ENCODE assay signal across 8 cellular contexts in the genomic region with DNA sequence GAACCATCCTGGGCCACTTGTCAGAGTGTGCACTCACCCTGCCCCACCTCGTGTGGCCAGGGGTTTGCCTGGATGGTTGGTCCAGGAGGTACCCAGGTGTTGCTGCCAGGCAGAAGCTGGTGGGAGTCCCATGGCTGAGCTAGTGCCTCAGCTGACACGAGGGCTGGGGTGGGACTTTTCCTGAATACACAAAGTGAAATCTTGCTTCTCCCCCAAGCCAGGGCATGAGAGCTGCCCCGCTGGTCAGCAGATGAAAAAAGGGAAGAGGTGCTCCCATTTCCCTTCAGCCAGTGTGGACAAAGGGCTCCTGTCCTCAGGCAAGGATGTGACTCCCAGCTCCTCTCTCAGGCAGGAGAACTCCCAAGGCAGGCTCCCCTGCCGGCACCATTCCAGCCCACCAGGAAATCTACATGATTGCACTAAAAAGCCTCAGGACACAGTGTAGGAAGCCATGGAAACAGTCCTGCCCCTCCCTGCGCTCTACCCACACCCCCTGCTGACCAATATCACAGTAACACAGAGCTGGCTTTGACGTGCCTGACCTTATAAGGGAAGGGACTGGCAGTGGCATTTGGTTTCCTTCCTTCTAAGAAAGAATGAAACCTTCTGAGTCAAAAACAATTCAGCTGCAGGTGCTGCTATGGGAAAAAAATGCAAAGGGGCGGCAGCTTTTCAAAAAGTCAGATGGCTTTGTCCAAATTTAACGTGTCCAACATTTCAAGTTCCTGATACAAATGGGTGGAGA. TPM values are rescaled to one million over a fixed set of nuclear protein-coding genes. Genes with fewer than 3 reads are reported as not detected.
A peak's percentile ranks its signal among the peaks of the same experiment; 100 is the strongest.
DNase-seq lines count a peak whose midpoint lies in the region; ATAC-seq and TF ChIP-seq lines count a peak whose summit lies in the region.

No MANE protein-coding gene starts in this region.

- CTCF ChIA-PET in CD4-positive, alpha-beta T cell (lab: Charles Lee), result no interaction called here
- CTCF ChIA-PET in mammary epithelial cell (lab: Charles Lee; ENCODE audit: low non-redundant PET), result no interaction called here

- no peak overlapping the region for H3K4me3 ChIP-seq in mammary epithelial cell (replicated peaks in 1 of 3; ENCODE audit: insufficient read depth in 1 of 3, low read depth in 2 of 3, low read length in 3 of 3)

- peaks cover 37% of the 10 kb centered on the region for H3K4me1 Mint-ChIP-seq in CD4-positive, alpha-beta T cell (ENCODE audit: low read depth)
- peaks cover 44% of the 10 kb centered on the region for H3K4me1 Mint-ChIP-seq in T-helper 1 cell treated with Interleukin-12 subunit alpha and Interleukin-12 subunit beta and Interleukin-4 antibody, amounts not matched to agents 30 μg/mL and 1 μg/mL, for 36 hours (ENCODE audit: low read depth)

- DNase-seq in CD4-positive, alpha-beta T cell, result peak in 6 of 10 experiments; percentile 4 to 32 (median 14)
- DNase-seq in mammary epithelial cell (peak; percentile 90), iris pigment epithelial cell (ENCODE audit: low read depth) (peak; percentile 70)
- peak; percentile 82 for DNase-seq in stimulated activated CD4-positive, alpha-beta T cell treated with anti-CD3 and anti-CD28 coated beads, Interleukin-1b, Interleukin-23, amount 100 ng/mL, for 48 hours
- no peak for DNase-seq in effector CD8-positive, alpha-beta T cell (lab: John Stamatoyannopoulos, UW)

- no peaks in the 10 kb centered on the region for H3K36me3 ChIP-seq in mammary epithelial cell (ENCODE audit: insufficient read depth, low read length)

- no peaks in the 10 kb centered on the region for H3K79me2 ChIP-seq in mammary epithelial cell (ENCODE audit: insufficient read depth, low read length)

- POLR2A ChIA-PET in CD4-positive, alpha-beta T cell (lab: Charles Lee), result interaction anchor here (0.8 to 1.6 kb wide), 4 partner anchors 8 to 81 kb away, joined by 3 to 5 read pairs (median 4); no protein-coding TSS in a partner anchor

- H3K4me2 ChIP-seq in mammary epithelial cell (ENCODE audit: insufficient read depth, low read depth, low read length), result peak overlapping the region; percentile 28

- in situ Hi-C loops in mammary epithelial cell (cut with MboI; ENCODE audit: low sequenced_read_pairs in 2 of 2), result no loop called here

- ATAC-seq in CD4-positive, alpha-beta T cell (ENCODE audit: poor library complexity), result peak; percentile 92
- ATAC-seq in GM19324 (IDR thresholded peaks at IDR 0.05; ENCODE audit: low FRiP score, unreplicated experiment), result peak; percentile 94
- peak; percentile 98 for ATAC-seq in HG03342 (IDR thresholded peaks at IDR 0.05; ENCODE audit: unreplicated experiment)

- no peaks in the 10 kb centered on the region for H3K36me3 Mint-ChIP-seq in CD4-positive, alpha-beta T cell (ENCODE audit: low read depth)
- peaks cover 7% of the 10 kb centered on the region for H3K36me3 Mint-ChIP-seq in T-helper 1 cell treated with Interleukin-12 subunit alpha and Interleukin-12 subunit beta and Interleukin-4 antibody, amounts not matched to agents 30 μg/mL and 1 μg/mL, for 36 hours (ENCODE audit: low read depth)

- no peak overlapping the region for H3K27ac ChIP-seq in CD4-positive, alpha-beta T cell (ENCODE audit: low read depth, low read length)
- H3K27ac ChIP-seq in mammary epithelial cell (ENCODE audit: insufficient read depth, low read depth, low read length), result no peak overlapping the region

- H3K9me3 Mint-ChIP-seq in CD4-positive, alpha-beta T cell, result no peaks in the 10 kb centered on the region
- H3K9me3 Mint-ChIP-seq in T-helper 1 cell treated with Interleukin-12 subunit alpha and Interleukin-12 subunit beta and Interleukin-4 antibody, amounts not matched to agents 30 μg/mL and 1 μg/mL, for 36 hours, result no peaks in the 10 kb centered on the region

- WGBS in mammary epithelial cell (ENCODE audit: low coverage, missing lambda C conversion rate), result 13% methylated on average over 7 of the region's 8 CpGs

- no peaks in the 10 kb centered on the region for H4K20me1 ChIP-seq in mammary epithelial cell (ENCODE audit: insufficient read depth, low read length)

- H3K4me3 Mint-ChIP-seq in CD4-positive, alpha-beta T cell, result peak overlapping the region; percentile 17
- H3K4me3 Mint-ChIP-seq in T-helper 1 cell treated with Interleukin-12 subunit alpha and Interleukin-12 subunit beta and Interleukin-4 antibody, amounts not matched to agents 30 μg/mL and 1 μg/mL, for 36 hours, result peak overlapping the region; percentile 67

- peaks cover 17% of the 10 kb centered on the region for H3K4me1 ChIP-seq in mammary epithelial cell (ENCODE audit: insufficient read depth, low read length)

- no peak overlapping the region for H3K9ac ChIP-seq in mammary epithelial cell (ENCODE audit: insufficient read depth, low read length)

- H3K27me3 Mint-ChIP-seq in CD4-positive, alpha-beta T cell, result no peaks in the 10 kb centered on the region
- no peaks in the 10 kb centered on the region for H3K27me3 Mint-ChIP-seq in T-helper 1 cell treated with Interleukin-12 subunit alpha and Interleukin-12 subunit beta and Interleukin-4 antibody, amounts not matched to agents 30 μg/mL and 1 μg/mL, for 36 hours (ENCODE audit: low read depth)

- peak overlapping the region; percentile 48 for H3K27ac Mint-ChIP-seq in CD4-positive, alpha-beta T cell
- peak overlapping the region; percentile 85 for H3K27ac Mint-ChIP-seq in T-helper 1 cell treated with Interleukin-12 subunit alpha and Interleukin-12 subunit beta and Interleukin-4 antibody, amounts not matched to agents 30 μg/mL and 1 μg/mL, for 36 hours

- intact Hi-C loops in CD4-positive, alpha-beta T cell (cut with DNase I, micrococcal nuclease), result loop anchor here in 1 of 2 experiments (2.0 to 5.0 kb wide), 3 partner anchors 51 to 411 kb away; no protein-coding TSS in a partner anchor
- intact Hi-C loops in mammary epithelial cell (cut with micrococcal nuclease), result no loop called here

- no TSS peak for BruUV-seq in mammary epithelial cell (replicated peaks; lab: Mats Ljungman, UMichigan)

- no peaks in the 10 kb centered on the region for H3K27me3 ChIP-seq in CD4-positive, alpha-beta T cell (ENCODE audit: control insufficient read depth, insufficient read depth, low read length)
- no peaks in the 10 kb centered on the region for H3K27me3 ChIP-seq in mammary epithelial cell (ENCODE audit: insufficient read depth, low read length)

- dilution Hi-C loops in mammary epithelial cell (cut with HindIII; ENCODE audit: low sequenced_read_pairs), result no loop called here

- H3K9me3 ChIP-seq in CD4-positive, alpha-beta T cell (ENCODE audit: control insufficient read depth, low read length), result no peaks in the 10 kb centered on the region
- no peaks in the 10 kb centered on the region for H3K9me3 ChIP-seq in mammary epithelial cell (replicated peaks; ENCODE audit: insufficient read depth, low read length)

- no peak for TF ChIP-seq CTCF in CD4-positive, alpha-beta T cell (IDR thresholded peaks at IDR 0.05)
- peak in 1 of 2 donors; percentile 28 for TF ChIP-seq CTCF in mammary epithelial cell (conservative IDR thresholded peaks at IDR 0.05 in 1 of 2, IDR thresholded peaks at IDR 0.05 in 1 of 2; ENCODE audit: extremely low read depth in 1 of 2, insufficient read depth in 1 of 2, low read depth in 1 of 2, low read length in 2 of 2)

- peak overlapping the region; percentile 68 for H2AFZ ChIP-seq in mammary epithelial cell (ENCODE audit: low read depth, low read length)

RNA-seq across cellular contexts. Expression of a gene that starts 33.9 kb away (rescaled TPM):
- under 1 TPM; 0.53 to 0.93 TPM for total RNA-seq in CD4-positive, alpha-beta T cell
- 1 to 10 TPM; 2.4 to 2.5 TPM for total RNA-seq in mammary epithelial cell
- polyA plus RNA-seq in mammary epithelial cell, result 1.2 TPM
- 7.8 TPM for polyA minus RNA-seq in mammary epithelial cell
